ENCODE assay signal across 16 cellular contexts in the genomic region with DNA sequence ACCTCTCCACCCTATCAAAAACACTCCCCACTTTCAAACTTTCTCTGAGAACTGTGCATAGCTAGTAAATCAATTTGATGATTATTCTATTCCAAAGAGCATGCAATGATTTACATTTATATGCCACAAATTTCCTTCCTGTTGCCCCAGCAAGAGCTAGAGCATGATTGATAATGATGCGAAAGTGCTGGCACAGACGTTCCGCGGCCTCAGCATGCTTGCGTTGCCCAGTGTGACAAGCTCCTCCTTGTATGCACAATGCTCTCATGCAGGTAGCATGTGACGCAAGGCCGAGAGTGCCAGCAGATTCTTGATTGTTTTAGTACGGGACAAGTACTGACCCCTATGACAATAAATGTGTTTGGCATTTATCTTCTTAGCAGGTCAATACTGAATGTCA.
DNase-seq lines count a peak whose midpoint lies in the region; ATAC-seq and TF ChIP-seq lines count a peak whose summit lies in the region.
"Had no signal": no experiment of that assay in that cellular context is flagged by ENCODE, and none has a peak within 500 bp of the region (broad histone marks: within the 10 kb centered on the region; RNA-seq: fewer than 3 reads in every experiment).

No MANE protein-coding gene starts in this region.

- H3K36me3 ChIP-seq in breast epithelium: no peaks in the 10 kb centered on the region
- H3K36me3 ChIP-seq in right lobe of liver: no peaks in the 10 kb centered on the region
- H3K36me3 ChIP-seq in brain microvascular endothelial cell (replicated peaks): no peaks in the 10 kb centered on the region

- H3K9me3 ChIP-seq in breast epithelium (no peaks in the 10 kb centered on the region), right lobe of liver (no peaks in the 10 kb centered on the region)

- no peaks in the 10 kb centered on the region for H3K4me1 ChIP-seq in breast epithelium
- peaks cover 0 to 8% (median 0%) of the 10 kb centered on the region in 4 donors for H3K4me1 ChIP-seq in right lobe of liver

- H3K4me3 Mint-ChIP-seq in MCF 10A (ENCODE audit: unreplicated experiment) (no peak overlapping the region), T-cell (no peak overlapping the region)

- H3K27me3 Mint-ChIP-seq in MCF 10A (ENCODE audit: insufficient read depth, unreplicated experiment) (no peaks in the 10 kb centered on the region), T-cell (no peaks in the 10 kb centered on the region)

- in situ Hi-C loops in SK-MEL-5 (cut with HindIII; ENCODE audit: low pct_unique_long_range_greater_than_20kb, low sequenced_read_pairs) (no loop called here), brain microvascular endothelial cell (cut with HindIII; ENCODE audit: low pct_ligation_motif_present, low sequenced_read_pairs) (no loop called here)

- H3K9me3 Mint-ChIP-seq in MCF 10A (ENCODE audit: unreplicated experiment) (no peaks in the 10 kb centered on the region), T-cell (peaks cover 0 to 4% (median 4%) of the 10 kb centered on the region in 3 donors)

- WGBS in right lobe of liver (ENCODE audit: insufficient coverage, low coverage, low lambda C conversion rate, missing lambda C conversion rate): 8% methylated on average over 8 of the region's 8 CpGs

- ATAC-seq in right lobe of liver (peak; percentile 95 to 98 (median 96)), T-cell (replicated peaks in 1 of 4) (no peak), HG03108 (IDR thresholded peaks at IDR 0.05; ENCODE audit: unreplicated experiment) (no peak)

- intact Hi-C loops in breast epithelium (cut with DNase I; ENCODE audit: low total_unique reads): no loop called here
- intact Hi-C loops in MCF 10A (cut with micrococcal nuclease): no loop called here
- intact Hi-C loops in right lobe of liver (cut with DNase I): no loop called here

- CTCF ChIA-PET in MCF 10A (lab: Yijun Ruan, JAX) (interaction anchor here (0.5 to 0.6 kb wide), 2 partner anchors 60 to 1275 kb away, joined by 4 read pairs; no protein-coding TSS in a partner anchor), T-cell (lab: Charles Lee) (no interaction called here)

- TF ChIP-seq CTCF in breast epithelium (IDR thresholded peaks at IDR 0.05) (no peak), MCF 10A (IDR thresholded peaks at IDR 0.05; ENCODE audit: unreplicated experiment) (no peak), right lobe of liver (IDR thresholded peaks at IDR 0.05) (no peak), brain microvascular endothelial cell (IDR thresholded peaks at IDR 0.05; ENCODE audit: low read depth, low read length, missing control alignments) (no peak)

- no peak overlapping the region for H3K27ac Mint-ChIP-seq in MCF 10A (ENCODE audit: low read depth, unreplicated experiment)
- no peak overlapping the region for H3K27ac Mint-ChIP-seq in T-cell

- BruUV-seq in MCF 10A (replicated peaks; lab: Mats Ljungman, UMichigan): no TSS peak

- POLR2A ChIA-PET in MCF 10A (lab: Yijun Ruan, JAX) (no interaction called here), T-cell (lab: Charles Lee) (interaction anchor here in 1 of 2 donors (0.5 kb wide), 1 partner anchor 224 kb away, joined by 4 read pairs; no protein-coding TSS in a partner anchor)

- peak; percentile 19 to 55 for DNase-seq in breast epithelium (ENCODE audit: low spot score in 2 of 2)
- DNase-seq in MCF 10A (ENCODE audit: unreplicated experiment): no peak
- DNase-seq in SK-MEL-5 (ENCODE audit: low read depth, low spot score): peak; percentile 99
- peak; percentile 69 to 84 (median 80) for DNase-seq in right lobe of liver
- no peak for DNase-seq in T-cell
- no peak for DNase-seq in mesenteric fat pad (ENCODE audit: low spot score)
- no peak for DNase-seq in brain microvascular endothelial cell
- DNase-seq: activated CD4-positive, alpha-beta T cell treated with anti-CD3 and anti-CD28 coated beads, Interleukin-2, amount 50 U/mL, for 48 hours; Calu3; hippocampal formation; mesenchymal stem cell; NCI-H2171 treated with DMSO at 0.1 percent for 48 hours; stimulated activated CD4-positive, alpha-beta T cell treated with anti-CD3 and anti-CD28 coated beads, Interleukin-12 subunit alpha, Interleukin-12 subunit beta, amount 100 ng/mL, for 4 hours; T-helper 9 cell had no signal

- TF ChIP-seq POLR2A in breast epithelium (IDR thresholded peaks at IDR 0.05): no peak
- no peak for TF ChIP-seq POLR2A in right lobe of liver (IDR thresholded peaks at IDR 0.05)

- H3K27me3 ChIP-seq in breast epithelium (no peaks in the 10 kb centered on the region), right lobe of liver (no peaks in the 10 kb centered on the region), brain microvascular endothelial cell (replicated peaks) (no peaks in the 10 kb centered on the region)

- H3K27ac ChIP-seq in breast epithelium (no peak overlapping the region), right lobe of liver (no peak overlapping the region), brain microvascular endothelial cell (no peak overlapping the region)
- H3K27ac ChIP-seq: coronary artery had no signal

- H3K36me3 Mint-ChIP-seq in MCF 10A (ENCODE audit: insufficient read depth, unreplicated experiment) (no peaks in the 10 kb centered on the region), T-cell (no peaks in the 10 kb centered on the region)

- H3K4me3 ChIP-seq in breast epithelium (no peak overlapping the region), right lobe of liver (no peak overlapping the region), brain microvascular endothelial cell (ENCODE audit: low read depth, low read length) (no peak overlapping the region)
- H3K4me3 ChIP-seq: coronary artery had no signal

- peaks cover 18% of the 10 kb centered on the region for H3K4me1 Mint-ChIP-seq in MCF 10A (ENCODE audit: insufficient read depth, unreplicated experiment)
- no peaks in the 10 kb centered on the region for H3K4me1 Mint-ChIP-seq in T-cell

Comparison
In these comparisons a context has a peak if more than half of its experiments do, and no peak if none do; other contexts are left out.
1. DNase-seq: peak in breast epithelium (2 of 2), SK-MEL-5 (single experiment) and right lobe of liver (3 of 3); none in MCF 10A (single experiment), T-cell (0 of 34), mesenteric fat pad (single experiment) and brain microvascular endothelial cell (single experiment).
2. ATAC-seq: peak in right lobe of liver (4 of 4); none in T-cell (0 of 4) and HG03108 (single experiment).